ENCODE assay signal across 36 cellular contexts in the genomic region with DNA sequence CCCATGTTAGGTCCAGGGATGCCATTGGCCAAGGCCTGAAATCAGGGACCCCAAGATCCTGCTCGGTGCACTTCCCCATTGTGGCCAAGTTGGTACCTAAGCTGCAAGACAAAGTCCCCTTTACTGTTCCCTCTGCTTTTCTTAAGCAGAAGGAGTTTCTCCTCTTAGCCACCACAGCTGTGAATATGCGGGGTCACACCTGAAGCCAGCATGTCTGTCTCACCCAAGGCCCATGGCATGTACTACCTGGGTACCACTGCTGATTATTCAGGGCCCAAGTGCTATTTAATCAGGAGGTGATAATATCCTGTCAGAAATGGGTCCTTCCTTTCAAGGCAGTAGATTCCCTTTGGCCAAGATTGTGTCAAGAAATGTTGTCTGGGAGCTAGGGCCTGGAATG.
"Had no signal": no experiment of that assay in that cellular context is flagged by ENCODE, and none has a peak within 500 bp of the region (broad histone marks: within the 10 kb centered on the region; RNA-seq: fewer than 3 reads in every experiment).

No MANE protein-coding gene starts in this region.

- H3K9me3 Mint-ChIP-seq: activated B cell treated with CpG ODN at 0.5 μM for 24 hours; activated CD4-positive, alpha-beta memory T cell treated with anti-CD3 and anti-CD28 coated beads, Interleukin-2, amount 10 ng/mL, durations not matched to agents 7 days and 5 days; activated CD4-positive, alpha-beta T cell treated with anti-CD3 and anti-CD28 coated beads, Interleukin-2, amount 10 ng/mL, durations not matched to agents 7 days and 5 days; activated naive CD4-positive, alpha-beta T cell treated with anti-CD3 and anti-CD28 coated beads, Interleukin-2, amount 10 ng/mL, durations not matched to agents 7 days and 5 days; activated naive CD4-positive, alpha-beta T cell treated with anti-CD3 and anti-CD28 coated beads, Interleukin-2, amount 50 U/mL, for 24 hours; activated naive CD8-positive, alpha-beta T cell treated with anti-CD3 and anti-CD28 coated beads, Interleukin-2, amount 10 ng/mL, durations not matched to agents 7 days and 5 days; activated naive CD8-positive, alpha-beta T cell treated with anti-CD3 and anti-CD28 coated beads, Interleukin-2, amount 50 U/mL, for 24 hours; activated T-cell treated with anti-CD3 and anti-CD28 coated beads, Interleukin-2, amount 50 U/mL, for 24 hours; activated T-helper 2 cell treated with anti-CD3 and anti-CD28 coated beads, Interferon-gamma antibody, Interleukin-2, Interleukin-4, amounts not matched to agents 10 μg/mL and 5 μg/mL and 100 μg/mL, durations not matched to agents 14 hours and 24 hours and 36 hours; brain; central memory CD8-positive, alpha-beta T cell; T-helper 1 cell treated with Interleukin-12 subunit alpha and Interleukin-12 subunit beta and Interleukin-4 antibody, amounts not matched to agents 30 μg/mL and 1 μg/mL, for 36 hours; T-helper 2 cell treated with Interferon-gamma antibody and Interleukin-4, amounts not matched to agents 5 μg/mL and 100 μg/mL, for 36 hours had no signal

- H3K27me3 ChIP-seq: ascending aorta, cardiac muscle cell had no signal

- H3K27me3 Mint-ChIP-seq: activated B cell treated with CpG ODN at 0.5 μM for 24 hours; activated CD4-positive, alpha-beta T cell treated with anti-CD3 and anti-CD28 coated beads for 36 hours; activated CD4-positive, alpha-beta T cell treated with anti-CD3 and anti-CD28 coated beads, Interleukin-2, amount 10 ng/mL, durations not matched to agents 7 days and 5 days; activated naive CD4-positive, alpha-beta T cell treated with anti-CD3 and anti-CD28 coated beads, Interleukin-2, amount 10 ng/mL, durations not matched to agents 7 days and 5 days; activated naive CD8-positive, alpha-beta T cell; brain had no signal

- H3K27ac Mint-ChIP-seq: activated B cell treated with CpG ODN at 0.5 μM for 24 hours; activated CD4-positive, alpha-beta memory T cell treated with anti-CD3 and anti-CD28 coated beads, Interleukin-2, amount 10 ng/mL, durations not matched to agents 7 days and 5 days; activated CD4-positive, alpha-beta T cell treated with anti-CD3 and anti-CD28 coated beads for 36 hours; activated CD4-positive, alpha-beta T cell treated with anti-CD3 and anti-CD28 coated beads, Interleukin-2, amount 10 ng/mL, durations not matched to agents 7 days and 5 days; activated CD8-positive, alpha-beta memory T cell treated with anti-CD3 and anti-CD28 coated beads, Interleukin-2, amount 10 ng/mL, durations not matched to agents 7 days and 5 days; activated CD8-positive, alpha-beta T cell treated with anti-CD3 and anti-CD28 coated beads, Interleukin-2, amount 10 ng/mL, durations not matched to agents 7 days and 5 days; activated naive CD4-positive, alpha-beta T cell treated with anti-CD3 and anti-CD28 coated beads, Interleukin-2, amount 10 ng/mL, durations not matched to agents 7 days and 5 days; activated naive CD4-positive, alpha-beta T cell treated with anti-CD3 and anti-CD28 coated beads, Interleukin-2, amount 50 U/mL, for 24 hours; activated naive CD8-positive, alpha-beta T cell; activated naive CD8-positive, alpha-beta T cell treated with anti-CD3 and anti-CD28 coated beads, Interleukin-2, amount 10 ng/mL, durations not matched to agents 7 days and 5 days; activated naive CD8-positive, alpha-beta T cell treated with anti-CD3 and anti-CD28 coated beads, Interleukin-2, amount 50 U/mL, for 24 hours; activated T-cell treated with anti-CD3 and anti-CD28 coated beads, Interleukin-2, amount 50 U/mL, for 24 hours; activated T-helper 2 cell treated with anti-CD3 and anti-CD28 coated beads, Interferon-gamma antibody, Interleukin-2, Interleukin-4, amounts not matched to agents 10 μg/mL and 5 μg/mL and 100 μg/mL, durations not matched to agents 14 hours and 24 hours and 36 hours; brain; T-helper 1 cell treated with Interleukin-12 subunit alpha and Interleukin-12 subunit beta and Interleukin-4 antibody, amounts not matched to agents 30 μg/mL and 1 μg/mL, for 36 hours; T-helper 2 cell treated with Interferon-gamma antibody and Interleukin-4, amounts not matched to agents 5 μg/mL and 100 μg/mL, for 36 hours had no signal

- H3K36me3 Mint-ChIP-seq: activated CD8-positive, alpha-beta memory T cell treated with anti-CD3 and anti-CD28 coated beads, Interleukin-2, amount 10 ng/mL, durations not matched to agents 7 days and 5 days; activated naive CD4-positive, alpha-beta T cell treated with anti-CD3 and anti-CD28 coated beads, Interleukin-2, amount 10 ng/mL, durations not matched to agents 7 days and 5 days; activated naive CD4-positive, alpha-beta T cell treated with anti-CD3 and anti-CD28 coated beads, Interleukin-2, amount 50 U/mL, for 24 hours; activated naive CD8-positive, alpha-beta T cell; activated naive CD8-positive, alpha-beta T cell treated with anti-CD3 and anti-CD28 coated beads, Interleukin-2, amount 10 ng/mL, durations not matched to agents 7 days and 5 days; brain had no signal

- H3K4me1 ChIP-seq: ascending aorta had no signal

- DNase-seq: activated B cell treated with CpG ODN at 0.5 μM for 24 hours; activated CD4-positive, alpha-beta memory T cell treated with anti-CD3 and anti-CD28 coated beads, Interleukin-2, amount 10 ng/mL, durations not matched to agents 7 days and 5 days; activated CD4-positive, alpha-beta T cell treated with anti-CD3 and anti-CD28 coated beads for 1 hour; activated CD4-positive, alpha-beta T cell treated with anti-CD3 and anti-CD28 coated beads for 36 hours; activated CD4-positive, alpha-beta T cell treated with anti-CD3 and anti-CD28 coated beads for 48 hours; activated CD4-positive, alpha-beta T cell treated with anti-CD3 and anti-CD28 coated beads, Interleukin-2, amount 10 ng/mL, durations not matched to agents 7 days and 5 days; activated CD4-positive, alpha-beta T cell treated with anti-CD3 and anti-CD28 coated beads, Interleukin-2, amount 50 U/mL, for 48 hours; activated CD8-positive, alpha-beta memory T cell treated with anti-CD3 and anti-CD28 coated beads for 24 hours; activated CD8-positive, alpha-beta memory T cell treated with anti-CD3 and anti-CD28 coated beads, Interleukin-2, amount 10 ng/mL, durations not matched to agents 7 days and 5 days; activated CD8-positive, alpha-beta memory T cell treated with anti-CD3 and anti-CD28 coated beads, Interleukin-2, amount 50 U/mL, for 48 hours; activated CD8-positive, alpha-beta T cell treated with anti-CD3 and anti-CD28 coated beads, Interleukin-2, amount 10 ng/mL, durations not matched to agents 7 days and 5 days; activated effector memory CD4-positive, alpha-beta T cell treated with Interleukin-2 at 50 U/mL for 16 hours; activated gamma-delta T cell; activated naive CD4-positive, alpha-beta T cell treated with anti-CD3 and anti-CD28 coated beads, Interleukin-2, amount 10 ng/mL, durations not matched to agents 7 days and 5 days; activated naive CD4-positive, alpha-beta T cell treated with Interleukin-2 at 50 U/mL for 16 hours; activated naive CD8-positive, alpha-beta T cell treated with anti-CD3 and anti-CD28 coated beads, Interleukin-2, amount 10 ng/mL, durations not matched to agents 7 days and 5 days; activated naive CD8-positive, alpha-beta T cell treated with anti-CD3 and anti-CD28 coated beads, Interleukin-2, amount 50 U/mL, for 24 hours; activated T-cell treated with anti-CD3 and anti-CD28 coated beads, Interleukin-2, amount 50 U/mL, for 24 hours; activated T-cell treated with anti-CD3 and anti-CD28 coated beads, Interleukin-2, amount 50 U/mL, for 48 hours; amygdala; anterior cingulate cortex; caudate nucleus; cerebellar nuclear complex; T-helper 1 cell; T-helper 2 cell; T-helper 9 cell had no signal

- H3K4me1 Mint-ChIP-seq: activated B cell treated with CpG ODN at 0.5 μM for 24 hours; activated CD4-positive, alpha-beta memory T cell treated with anti-CD3 and anti-CD28 coated beads, Interleukin-2, amount 10 ng/mL, durations not matched to agents 7 days and 5 days; activated CD4-positive, alpha-beta T cell treated with anti-CD3 and anti-CD28 coated beads for 36 hours; activated CD4-positive, alpha-beta T cell treated with anti-CD3 and anti-CD28 coated beads, Interleukin-2, amount 10 ng/mL, durations not matched to agents 7 days and 5 days; activated CD8-positive, alpha-beta memory T cell treated with anti-CD3 and anti-CD28 coated beads, Interleukin-2, amount 10 ng/mL, durations not matched to agents 7 days and 5 days; activated naive CD4-positive, alpha-beta T cell treated with anti-CD3 and anti-CD28 coated beads, Interleukin-2, amount 10 ng/mL, durations not matched to agents 7 days and 5 days; activated naive CD4-positive, alpha-beta T cell treated with anti-CD3 and anti-CD28 coated beads, Interleukin-2, amount 50 U/mL, for 24 hours; activated naive CD8-positive, alpha-beta T cell treated with anti-CD3 and anti-CD28 coated beads, Interleukin-2, amount 10 ng/mL, durations not matched to agents 7 days and 5 days; activated naive CD8-positive, alpha-beta T cell treated with anti-CD3 and anti-CD28 coated beads, Interleukin-2, amount 50 U/mL, for 24 hours; brain; central memory CD8-positive, alpha-beta T cell had no signal

- H3K4me3 Mint-ChIP-seq: activated B cell treated with CpG ODN at 0.5 μM for 24 hours; activated CD4-positive, alpha-beta memory T cell treated with anti-CD3 and anti-CD28 coated beads, Interleukin-2, amount 10 ng/mL, durations not matched to agents 7 days and 5 days; activated CD4-positive, alpha-beta T cell treated with anti-CD3 and anti-CD28 coated beads for 36 hours; activated CD4-positive, alpha-beta T cell treated with anti-CD3 and anti-CD28 coated beads, Interleukin-2, amount 10 ng/mL, durations not matched to agents 7 days and 5 days; activated CD8-positive, alpha-beta memory T cell treated with anti-CD3 and anti-CD28 coated beads, Interleukin-2, amount 10 ng/mL, durations not matched to agents 7 days and 5 days; activated CD8-positive, alpha-beta T cell treated with anti-CD3 and anti-CD28 coated beads, Interleukin-2, amount 10 ng/mL, durations not matched to agents 7 days and 5 days; activated naive CD4-positive, alpha-beta T cell treated with anti-CD3 and anti-CD28 coated beads, Interleukin-2, amount 10 ng/mL, durations not matched to agents 7 days and 5 days; activated naive CD4-positive, alpha-beta T cell treated with anti-CD3 and anti-CD28 coated beads, Interleukin-2, amount 50 U/mL, for 24 hours; activated naive CD8-positive, alpha-beta T cell; activated naive CD8-positive, alpha-beta T cell treated with anti-CD3 and anti-CD28 coated beads, Interleukin-2, amount 10 ng/mL, durations not matched to agents 7 days and 5 days; activated naive CD8-positive, alpha-beta T cell treated with anti-CD3 and anti-CD28 coated beads, Interleukin-2, amount 50 U/mL, for 24 hours; activated T-cell treated with anti-CD3 and anti-CD28 coated beads, Interleukin-2, amount 50 U/mL, for 24 hours; brain; central memory CD8-positive, alpha-beta T cell; T-helper 1 cell treated with Interleukin-12 subunit alpha and Interleukin-12 subunit beta and Interleukin-4 antibody, amounts not matched to agents 30 μg/mL and 1 μg/mL, for 36 hours; T-helper 2 cell treated with Interferon-gamma antibody and Interleukin-4, amounts not matched to agents 5 μg/mL and 100 μg/mL, for 36 hours had no signal

- H3K36me3 ChIP-seq: ascending aorta, cardiac muscle cell had no signal

- H3K9me3 ChIP-seq: ascending aorta had no signal

- H3K4me3 ChIP-seq: ascending aorta, cardiac muscle cell had no signal

- H3K27ac ChIP-seq: ascending aorta, cardiac muscle cell, VCaP had no signal
